ENCODE assay signal across 8 cellular contexts in genomic region chr11:17077240-17077519, GRCh38. TPM values are rescaled to one million over a fixed set of nuclear protein-coding genes. Genes with fewer than 3 reads are reported as not detected.
DNase-seq lines count a peak whose midpoint lies in the region; ATAC-seq and TF ChIP-seq lines count a peak whose summit lies in the region.

No MANE protein-coding gene starts in this region.

- peak; percentile 12 for ATAC-seq in GM19455 (IDR thresholded peaks at IDR 0.05; ENCODE audit: unreplicated experiment)
- peak; percentile 16 to 49 (median 28) for ATAC-seq in right lobe of liver
- ATAC-seq in upper lobe of left lung (ENCODE audit: low FRiP score in 2 of 2): peak; percentile 48 to 61

- H3K9me3 Mint-ChIP-seq in MCF 10A (ENCODE audit: unreplicated experiment): no peaks in the 10 kb centered on the region

- CTCF ChIA-PET in BJ (lab: Yijun Ruan, JAX): interaction anchor here (0.6 to 2.5 kb wide), 4 partner anchors 14 to 294 kb away, joined by 3 to 14 read pairs (median 4); no protein-coding TSS in a partner anchor
- CTCF ChIA-PET in MCF 10A (lab: Yijun Ruan, JAX): interaction anchor here (0.7 to 1.9 kb wide), 5 partner anchors 10 to 1397 kb away, joined by 3 to 10 read pairs (median 3); no protein-coding TSS in a partner anchor

- no TSS peak for BruUV-seq in MCF 10A (replicated peaks; lab: Mats Ljungman, UMichigan)

- peaks cover 7% of the 10 kb centered on the region for H3K36me3 ChIP-seq in BJ (ENCODE audit: control insufficient read depth, insufficient read depth, low read length)
- peaks cover 42% of the 10 kb centered on the region for H3K36me3 ChIP-seq in HUES48 (ENCODE audit: control insufficient read depth, insufficient read depth, low read length)
- H3K36me3 ChIP-seq in right lobe of liver: peaks cover 0 to 33% (median 15%) of the 10 kb centered on the region in 4 donors
- peaks cover 12 to 36% (median 27%) of the 10 kb centered on the region in 4 donors for H3K36me3 ChIP-seq in upper lobe of left lung

- peaks cover 27% of the 10 kb centered on the region for H3K4me1 Mint-ChIP-seq in MCF 10A (ENCODE audit: insufficient read depth, unreplicated experiment)

- DNase-seq in BJ (ENCODE audit: low read depth): no peak
- no peak for DNase-seq in MCF 10A (ENCODE audit: unreplicated experiment)
- no peak for DNase-seq in right lobe of liver
- DNase-seq in upper lobe of left lung: no peak
- DNase-seq in KG1 (lab: John Stamatoyannopoulos, UW): no peak
- no peak for DNase-seq in germinal center (ENCODE audit: low spot score)

- intact Hi-C loops in MCF 10A (cut with micrococcal nuclease): loop anchor here (5.0 kb wide), 3 partner anchors 130 to 275 kb away; partner anchors contain the start of genes NCR3LG1 and PIK3C2A
- intact Hi-C loops in right lobe of liver (cut with DNase I): no loop called here

- no peak for TF ChIP-seq EP300 in upper lobe of left lung (IDR thresholded peaks at IDR 0.05)

- peak overlapping the region; percentile 79 for H3K27ac ChIP-seq in HUES48 (ENCODE audit: low read depth, low read length)
- peak overlapping the region; percentile 80 to 82 (median 81) for H3K27ac ChIP-seq in right lobe of liver
- peak overlapping the region; percentile 88 to 99 (median 94) for H3K27ac ChIP-seq in upper lobe of left lung

- peaks cover 58% of the 10 kb centered on the region for H3K36me3 Mint-ChIP-seq in MCF 10A (ENCODE audit: insufficient read depth, unreplicated experiment)

- H3K9me3 ChIP-seq in HUES48 (ENCODE audit: control insufficient read depth, insufficient read depth, low read length) (no peaks in the 10 kb centered on the region), right lobe of liver (no peaks in the 10 kb centered on the region), upper lobe of left lung (no peaks in the 10 kb centered on the region)

- H3K4me3 ChIP-seq in BJ (ENCODE audit: low read depth, low read length) (peak overlapping the region; percentile 89), HUES48 (ENCODE audit: low read depth, low read length) (peak overlapping the region; percentile 91), right lobe of liver (peak overlapping the region; percentile 74 to 100 (median 98)), upper lobe of left lung (peak overlapping the region; percentile 48 to 98 (median 82))

- POLR2A ChIA-PET in BJ (lab: Charles Lee): no interaction called here
- POLR2A ChIA-PET in MCF 10A (lab: Yijun Ruan, JAX): interaction anchor here (0.6 to 2.8 kb wide), 21 partner anchors 10 to 1318 kb away, joined by 3 to 25 read pairs (median 6); partner anchors contain the start of genes C11orf58, NUCB2 and PIK3C2A

- no peaks in the 10 kb centered on the region for H3K27me3 Mint-ChIP-seq in MCF 10A (ENCODE audit: insufficient read depth, unreplicated experiment)

- no peak for TF ChIP-seq POLR2A in right lobe of liver (IDR thresholded peaks at IDR 0.05)
- TF ChIP-seq POLR2A in upper lobe of left lung (IDR thresholded peaks at IDR 0.05): no peak

- H3K27ac Mint-ChIP-seq in MCF 10A (ENCODE audit: low read depth, unreplicated experiment): peak overlapping the region; percentile 99

- H3K4me1 ChIP-seq in HUES48 (ENCODE audit: control insufficient read depth, insufficient read depth, low read length) (0 out of 2 replicates have a peak, but pooled peaks cover 3% of the 10 kb centered on the region), right lobe of liver (peaks cover 0 to 12% (median 6%) of the 10 kb centered on the region in 4 donors), upper lobe of left lung (peaks cover 24 to 34% (median 27%) of the 10 kb centered on the region in 4 donors)

- H3K4me3 Mint-ChIP-seq in MCF 10A (ENCODE audit: unreplicated experiment): peak overlapping the region; percentile 93

- H3K27me3 ChIP-seq in BJ (ENCODE audit: control insufficient read depth, insufficient read depth, low read length) (no peaks in the 10 kb centered on the region), HUES48 (ENCODE audit: control insufficient read depth, insufficient read depth, low read length) (no peaks in the 10 kb centered on the region), right lobe of liver (no peaks in the 10 kb centered on the region), upper lobe of left lung (no peaks in the 10 kb centered on the region)

- peak overlapping the region; percentile 95 for H3K9ac ChIP-seq in HUES48 (ENCODE audit: low read depth, low read length)

- no peak for TF ChIP-seq CTCF in BJ (IDR thresholded peaks at IDR 0.05; ENCODE audit: insufficient read depth, low read depth, low read length)
- TF ChIP-seq CTCF in MCF 10A (IDR thresholded peaks at IDR 0.05; ENCODE audit: unreplicated experiment): no peak
- TF ChIP-seq CTCF in right lobe of liver (IDR thresholded peaks at IDR 0.05): no peak
- TF ChIP-seq CTCF in upper lobe of left lung (IDR thresholded peaks at IDR 0.05): no peak

- WGBS in right lobe of liver (ENCODE audit: insufficient coverage, low coverage, low lambda C conversion rate, missing lambda C conversion rate): 1% methylated on average over 19 of the region's 20 CpGs
- 0% methylated on average over 9 of the region's 20 CpGs; no CpG with 5 or more reads in 1 of the 2 donors for WGBS in upper lobe of left lung, 2 donors

RNA-seq across cellular contexts. Expression of gene RPS13, which starts 0.3 kb away (rescaled TPM):
- polyA plus RNA-seq in BJ (2011; rRNA removed): 755 and 763 TPM in 2 replicates
- polyA minus RNA-seq in BJ (2011; rRNA and poly(A)+ RNA removed): 236 and 352 TPM in 2 replicates
- total RNA-seq in MCF 10A (2022) (1,551 and 1,734 TPM in 2 replicates), right lobe of liver (100 to 1,000 TPM; 303 to 496 (median 339) TPM), upper lobe of left lung (1,000 to 10,000 TPM in 1 of 6 donors, 100 to 1,000 TPM in 5; 263 to 1,313 (median 751) TPM)
